ENCODE assay signal across 15 cellular contexts in the genomic region with DNA sequence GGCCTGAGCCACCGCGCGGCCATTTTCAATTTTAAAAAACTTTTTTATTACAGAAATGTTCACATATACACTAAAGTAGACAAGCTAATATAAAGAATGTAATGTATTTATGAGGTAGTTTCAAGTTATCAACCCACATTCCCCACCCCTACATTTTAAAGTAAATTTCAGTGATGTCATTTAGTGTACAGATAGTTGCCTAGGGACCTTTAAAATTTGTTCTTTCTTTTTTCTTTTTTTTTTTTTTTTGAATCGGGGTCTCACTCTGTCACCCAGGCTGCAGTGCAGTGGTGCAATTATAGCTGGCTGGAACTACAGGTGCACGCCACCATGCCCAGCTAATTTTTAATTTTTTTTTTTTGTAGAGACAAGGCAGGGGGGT.
"Had no signal": no experiment of that assay in that cellular context is flagged by ENCODE, and none has a peak within 500 bp of the region (broad histone marks: within the 10 kb centered on the region; RNA-seq: fewer than 3 reads in every experiment).

No MANE protein-coding gene starts in this region.

- H3K4me3 ChIP-seq: adrenal gland, cardiac muscle cell, dorsolateral prefrontal cortex, gastroesophageal sphincter, lung, psoas muscle, stomach, thoracic aorta had no signal

- H3K27me3 Mint-ChIP-seq: activated naive CD4-positive, alpha-beta T cell treated with anti-CD3 and anti-CD28 coated beads, Interleukin-2, amount 10 ng/mL, durations not matched to agents 7 days and 5 days had no signal

- H3K9me3 ChIP-seq: adrenal gland, gastroesophageal sphincter, psoas muscle, stomach, thoracic aorta had no signal

- DNase-seq: activated CD4-positive, alpha-beta T cell treated with anti-CD3 and anti-CD28 coated beads for 48 hours; activated naive CD4-positive, alpha-beta T cell treated with anti-CD3 and anti-CD28 coated beads, Interleukin-2, amount 10 ng/mL, durations not matched to agents 7 days and 5 days; adrenal gland; dorsolateral prefrontal cortex; islet precursor cell; midbrain; stomach; WERI-Rb-1 had no signal

- H3K27me3 ChIP-seq: adrenal gland, cardiac muscle cell, dorsolateral prefrontal cortex, gastroesophageal sphincter, stomach had no signal

- H3K27ac ChIP-seq: adrenal gland, cardiac muscle cell, dorsolateral prefrontal cortex, gastroesophageal sphincter, psoas muscle, stomach, thoracic aorta, WERI-Rb-1 had no signal

- H3K9me3 Mint-ChIP-seq: activated naive CD4-positive, alpha-beta T cell treated with anti-CD3 and anti-CD28 coated beads, Interleukin-2, amount 10 ng/mL, durations not matched to agents 7 days and 5 days; endodermal cell had no signal

- H3K36me3 ChIP-seq: adrenal gland, cardiac muscle cell, gastroesophageal sphincter, stomach, thoracic aorta had no signal

- ATAC-seq: gastroesophageal sphincter, psoas muscle, sciatic nerve had no signal
